ENCODE assay signal across 1 cellular context in genomic region chr16:30651124-30652004, GRCh38.
A peak's percentile ranks its signal among the peaks of the same experiment; 100 is the strongest.
TF ChIP-seq lines count a peak whose summit lies in the region.

No MANE protein-coding gene starts in this region.

TF ChIP-seq in HepG2, 621 proteins besides CTCF, POLR2A, EP300 and RAD21 (continued from another document and continues in another):
- TF ChIP-seq ZBTB26 (CRISPR knock-in tag; IDR thresholded peaks at IDR 0.05; ENCODE audit: borderline replicate concordance) (peak; percentile 18; the same call in 1 of the 2 replicates), KDM4B (CRISPR knock-in tag; IDR thresholded peaks at IDR 0.05) (0 out of 2 replicates have a peak, but pooled peaks have one; percentile 16), KLF12 (CRISPR knock-in tag; IDR thresholded peaks at IDR 0.05; ENCODE audit: borderline replicate concordance) (no peak), CBX1 (IDR thresholded peaks at IDR 0.05; ENCODE audit: low read depth) (no peak), GABPB1 (CRISPR knock-in tag; IDR thresholded peaks at IDR 0.05) (peak; percentile 73; the same call in 1 of the 2 replicates), FOSL1 (CRISPR knock-in tag; IDR thresholded peaks at IDR 0.05; ENCODE audit: borderline replicate concordance) (no peak), RAD51 (IDR thresholded peaks at IDR 0.05; ENCODE audit: borderline replicate concordance) (no peak), ZNF678 (CRISPR knock-in tag; IDR thresholded peaks at IDR 0.05) (no peak), ZNF766 (CRISPR knock-in tag; IDR thresholded peaks at IDR 0.05; ENCODE audit: borderline replicate concordance) (no peak), ZFP36L1 (CRISPR knock-in tag; IDR thresholded peaks at IDR 0.05) (no peak), FOXO1 (CRISPR knock-in tag; IDR thresholded peaks at IDR 0.05) (0 out of 2 replicates have a peak, but pooled peaks have one; percentile 23), ELF4 (CRISPR knock-in tag; IDR thresholded peaks at IDR 0.05; ENCODE audit: borderline replicate concordance) (0 out of 2 replicates have a peak, but pooled peaks have one; percentile 53), KDM1A (CRISPR knock-in tag; IDR thresholded peaks at IDR 0.05) (no peak), ZNF616 (CRISPR knock-in tag; IDR thresholded peaks at IDR 0.05; ENCODE audit: low read depth) (no peak), ZGPAT (CRISPR knock-in tag; IDR thresholded peaks at IDR 0.05) (peak; percentile 70; the same call in 1 of the 2 replicates), ZNF704 (CRISPR knock-in tag; IDR thresholded peaks at IDR 0.05; ENCODE audit: borderline replicate concordance) (no peak; the same call in 1 of the 2 replicates), DPF2 (CRISPR knock-in tag; IDR thresholded peaks at IDR 0.05; ENCODE audit: borderline replicate concordance, low read depth) (no peak), FOXP1 (IDR thresholded peaks at IDR 0.05) (no peak), FOXP1 (CRISPR knock-in tag; IDR thresholded peaks at IDR 0.05) (no peak), ATF1 (CRISPR knock-in tag; IDR thresholded peaks at IDR 0.05) (no peak), DMTF1 (CRISPR knock-in tag; IDR thresholded peaks at IDR 0.05) (no peak), ZBTB3 (CRISPR knock-in tag; IDR thresholded peaks at IDR 0.05; ENCODE audit: borderline replicate concordance, low read depth) (peak; percentile 28; the same call in 1 of the 2 replicates), CEBPB (IDR thresholded peaks at IDR 0.05; ENCODE audit: borderline replicate concordance, low read depth, low read length) (no peak), ZNF432 (CRISPR knock-in tag; IDR thresholded peaks at IDR 0.05; ENCODE audit: borderline replicate concordance) (no peak), SAP130 (CRISPR knock-in tag; IDR thresholded peaks at IDR 0.05; ENCODE audit: low read depth) (no peak; the same call in 1 of the 2 replicates), HNRNPH1 (optimal IDR thresholded peaks at IDR 0.05; ENCODE audit: low read depth, low read length) (no peak), NFE2 (CRISPR knock-in tag; IDR thresholded peaks at IDR 0.05) (no peak), NFE2L2 (IDR thresholded peaks at IDR 0.05; ENCODE audit: low read length) (no peak), KAT7 (CRISPR knock-in tag; IDR thresholded peaks at IDR 0.05; ENCODE audit: borderline replicate concordance) (peak; percentile 63; the same call in 1 of the 2 replicates), HIVEP1 (CRISPR knock-in tag; IDR thresholded peaks at IDR 0.05) (peak; percentile 57; the same call in 1 of the 2 replicates), GFI1 (CRISPR knock-in tag; IDR thresholded peaks at IDR 0.05; ENCODE audit: borderline replicate concordance) (0 out of 2 replicates have a peak, but pooled peaks have one; percentile 26), THAP7 (CRISPR knock-in tag; IDR thresholded peaks at IDR 0.05) (peak; percentile 18; the same call in 1 of the 2 replicates), ZFP41 (CRISPR knock-in tag; IDR thresholded peaks at IDR 0.05; ENCODE audit: borderline replicate concordance) (no peak), PHF5A (CRISPR knock-in tag; IDR thresholded peaks at IDR 0.05; ENCODE audit: low read depth, unreplicated experiment) (no peak), PRDM10 (CRISPR knock-in tag; IDR thresholded peaks at IDR 0.05; ENCODE audit: low read depth) (no peak), PBX3 (CRISPR knock-in tag; IDR thresholded peaks at IDR 0.05; ENCODE audit: borderline replicate concordance) (no peak), ZNF589 (CRISPR knock-in tag; conservative IDR thresholded peaks at IDR 0.05) (no peak), SSRP1 (CRISPR knock-in tag; IDR thresholded peaks at IDR 0.05) (no peak), ISL2 (CRISPR knock-in tag; IDR thresholded peaks at IDR 0.05) (0 out of 2 replicates have a peak, but pooled peaks have one; percentile 40), ARNT2 (CRISPR knock-in tag; IDR thresholded peaks at IDR 0.05; ENCODE audit: low read depth) (no peak), KDM3A (CRISPR knock-in tag; IDR thresholded peaks at IDR 0.05; ENCODE audit: low read depth) (0 out of 2 replicates have a peak, but pooled peaks have one; percentile 23), AHDC1 (CRISPR knock-in tag; IDR thresholded peaks at IDR 0.05; ENCODE audit: borderline replicate concordance) (no peak), TFE3 (CRISPR knock-in tag; IDR thresholded peaks at IDR 0.05) (no peak), ZC3H13 (CRISPR knock-in tag; IDR thresholded peaks at IDR 0.05) (0 out of 2 replicates have a peak, but pooled peaks have one; percentile 14), YEATS4 (CRISPR knock-in tag; IDR thresholded peaks at IDR 0.05; ENCODE audit: borderline replicate concordance) (peak; percentile 23; the same call in 1 of the 2 replicates)
